Comparison of ENCODE assay signal across 28 cellular contexts in genomic region chr2:10252651-10253050, GRCh38. TPM values are rescaled to one million over a fixed set of nuclear protein-coding genes. Genes with fewer than 3 reads are reported as not detected.
DNase-seq lines count a peak whose midpoint lies in the region; ATAC-seq and TF ChIP-seq lines count a peak whose summit lies in the region.
"Had no signal": no experiment of that assay in that cellular context is flagged by ENCODE, and none has a peak within 500 bp of the region (broad histone marks: within the 10 kb centered on the region; RNA-seq: fewer than 3 reads in every experiment).

No MANE protein-coding gene starts in this region.

- TF ChIP-seq POLR2A in sigmoid colon (IDR thresholded peaks at IDR 0.05), result no peak

- DNase-seq in SIG-M5 treated with dmso at 0.1 percent for 504 hours (lab: John Stamatoyannopoulos, UW; ENCODE audit: unreplicated experiment) (peak; percentile 39), SIG-M5 (lab: John Stamatoyannopoulos, UW) (no peak), KBM-7 (peak; percentile 79), UCSD-AML1 (lab: John Stamatoyannopoulos, UW; ENCODE audit: unreplicated experiment) (peak; percentile 62), sigmoid colon (peak; percentile 41), SW 1271 (lab: John Stamatoyannopoulos, UW) (no peak), GM13977 (ENCODE audit: low spot score) (no peak)
- DNase-seq: activated CD4-positive, alpha-beta T cell treated with anti-CD3 and anti-CD28 coated beads, Interleukin-2, amount 50 U/mL, for 4 hours; activated CD4-positive, CD25-positive, alpha-beta regulatory T cell; activated naive CD4-positive, alpha-beta T cell treated with anti-CD3 and anti-CD28 coated beads, Interleukin-2, amount 10 ng/mL, durations not matched to agents 7 days and 5 days; CD4-positive, alpha-beta T cell; foreskin melanocyte; kidney glomerular epithelial cell; natural killer cell; NCI-H146; NCI-H226; NCI-H526 treated with DMSO at 0.1 percent for 48 hours; occipital lobe; SHP77 treated with DMSO at 0.1 percent for 48 hours; stimulated activated CD4-positive, alpha-beta T cell treated with anti-CD3 and anti-CD28 coated beads, Interleukin-15, amount 100 ng/mL, for 24 hours; T-cell had no signal

- 56 to 80% methylated on average over 3 of the region's 3 CpGs for WGBS in sigmoid colon, 2 donors

- ATAC-seq in HG03432 (IDR thresholded peaks at IDR 0.05; ENCODE audit: unreplicated experiment), result no peak
- ATAC-seq: mucosa of descending colon; natural killer cell; psoas muscle; stimulated activated memory B cell treated with anti-CD40 and anti-IgM and Interleukin-4, amounts not matched to agents 10 μg/mL and 1 μg/mL and 100 μg/mL, for 72 hours; T-cell had no signal

- no peaks in the 10 kb centered on the region for H3K27me3 ChIP-seq in sigmoid colon
- H3K27me3 ChIP-seq: adrenal gland had no signal

- H3K4me3 ChIP-seq in sigmoid colon, result no peak overlapping the region
- H3K4me3 ChIP-seq: adrenal gland, dorsolateral prefrontal cortex, GM23338, mucosa of descending colon, psoas muscle had no signal

- H3K36me3 ChIP-seq in sigmoid colon, result no peaks in the 10 kb centered on the region
- H3K36me3 ChIP-seq: adrenal gland had no signal

- no peaks in the 10 kb centered on the region for H3K4me1 ChIP-seq in sigmoid colon
- H3K4me1 ChIP-seq: adrenal gland, psoas muscle had no signal

- no peak for TF ChIP-seq EP300 in sigmoid colon (IDR thresholded peaks at IDR 0.05)

- in situ Hi-C loops in KBM-7 (cut with MboI; ENCODE audit: low pct_unique_long_range_greater_than_20kb, low sequenced_read_pairs) (no loop called here), GM13977 (cut with MboI; ENCODE audit: low pct_unique_long_range_greater_than_20kb, low sequenced_read_pairs, unreplicated experiment) (no loop called here)

- H3K27ac ChIP-seq in sigmoid colon, result no peak overlapping the region
- H3K27ac ChIP-seq: adrenal gland, dorsolateral prefrontal cortex, psoas muscle had no signal

- intact Hi-C loops in sigmoid colon (cut with DNase I), result no loop called here

- peaks cover 0 to 12% (median 4%) of the 10 kb centered on the region in 4 donors for H3K9me3 ChIP-seq in sigmoid colon

- TF ChIP-seq CTCF in sigmoid colon (IDR thresholded peaks at IDR 0.05) (no peak), GM13977 (IDR thresholded peaks at IDR 0.05; ENCODE audit: extremely low read depth, insufficient read depth, missing control alignments) (no peak)

RNA-seq across cellular contexts. Expression of gene HPCAL1, which starts 50.1 kb away (rescaled TPM):
- 10 to 100 TPM; 27.7 to 46.0 (median 34.2) TPM for total RNA-seq in sigmoid colon
- polyA plus RNA-seq in sigmoid colon, result 100 to 1,000 TPM in 2 of 3 donors, 10 to 100 TPM in 1; 67.9 to 115 (median 110) TPM

Comparison
In these comparisons a context has a peak if more than half of its experiments do, and no peak if none do; other contexts are left out.
1. DNase-seq: peak in SIG-M5 treated with dmso at 0.1 percent for 504 hours (single experiment), KBM-7 (single experiment), UCSD-AML1 (single experiment) and sigmoid colon (single experiment); none in SIG-M5 (single experiment), SW 1271 (0 of 2) and GM13977 (single experiment).